Comparison of ENCODE assay signal across 18 cellular contexts in genomic region chr7:111320133-111320532, GRCh38.
"Had no signal": no experiment of that assay in that cellular context is flagged by ENCODE, and none has a peak within 500 bp of the region (broad histone marks: within the 10 kb centered on the region; RNA-seq: fewer than 3 reads in every experiment).

No MANE protein-coding gene starts in this region.

- H3K27me3 Mint-ChIP-seq: activated CD4-positive, alpha-beta T cell treated with anti-CD3 and anti-CD28 coated beads, Interleukin-2, amount 10 ng/mL, durations not matched to agents 7 days and 5 days; central memory CD8-positive, alpha-beta T cell; memory B cell had no signal

- H3K4me3 Mint-ChIP-seq: activated CD4-positive, alpha-beta T cell treated with anti-CD3 and anti-CD28 coated beads, Interleukin-2, amount 10 ng/mL, durations not matched to agents 7 days and 5 days; activated T-helper 1 cell treated with anti-CD3 and anti-CD28 coated beads, Interleukin-12 subunit alpha, Interleukin-12 subunit beta, Interleukin-2, Interleukin-4 antibody, amounts not matched to agents 30 ng/mL and 10 ng/mL and 1 ng/mL, durations not matched to agents 14 hours and 24 hours and 36 hours; central memory CD8-positive, alpha-beta T cell; memory B cell; natural killer cell had no signal

- H3K27me3 ChIP-seq: brain microvascular endothelial cell, esophagus muscularis mucosa, hepatocyte, neutrophil, tibial nerve, uterus had no signal

- H3K27ac Mint-ChIP-seq: activated CD4-positive, alpha-beta T cell treated with anti-CD3 and anti-CD28 coated beads, Interleukin-2, amount 10 ng/mL, durations not matched to agents 7 days and 5 days; activated T-helper 1 cell treated with anti-CD3 and anti-CD28 coated beads, Interleukin-12 subunit alpha, Interleukin-12 subunit beta, Interleukin-2, Interleukin-4 antibody, amounts not matched to agents 30 ng/mL and 10 ng/mL and 1 ng/mL, durations not matched to agents 14 hours and 24 hours and 36 hours; memory B cell; natural killer cell had no signal

- H3K9me3 ChIP-seq: esophagus muscularis mucosa, left ventricle myocardium inferior, neutrophil, tibial nerve, uterus had no signal

- H3K27ac ChIP-seq: brain microvascular endothelial cell, esophagus muscularis mucosa, hepatocyte, left ventricle myocardium inferior, neutrophil, tibial nerve, uterus had no signal

- H3K4me1 ChIP-seq: esophagus muscularis mucosa, left ventricle myocardium inferior, tibial nerve, uterus had no signal

- DNase-seq: activated CD4-positive, alpha-beta T cell treated with anti-CD3 and anti-CD28 coated beads, Interleukin-2, amount 10 ng/mL, durations not matched to agents 7 days and 5 days; activated CD8-positive, alpha-beta memory T cell treated with anti-CD3 and anti-CD28 coated beads, Interleukin-2, amount 50 U/mL, for 48 hours; anterior cingulate cortex; brain microvascular endothelial cell; cortex of kidney; effector CD4-positive, alpha-beta T cell; left ventricle myocardium inferior; natural killer cell; stimulated activated naive CD4-positive, alpha-beta T cell; substantia nigra; uterus had no signal

- ATAC-seq: natural killer cell had no signal

- H3K4me3 ChIP-seq: esophagus muscularis mucosa, hepatocyte, left ventricle myocardium inferior, tibial nerve, uterus had no signal

- H3K4me1 Mint-ChIP-seq: activated CD4-positive, alpha-beta T cell treated with anti-CD3 and anti-CD28 coated beads, Interleukin-2, amount 10 ng/mL, durations not matched to agents 7 days and 5 days had no signal

- H3K9me3 Mint-ChIP-seq: activated T-helper 1 cell treated with anti-CD3 and anti-CD28 coated beads, Interleukin-12 subunit alpha, Interleukin-12 subunit beta, Interleukin-2, Interleukin-4 antibody, amounts not matched to agents 30 ng/mL and 10 ng/mL and 1 ng/mL, durations not matched to agents 14 hours and 24 hours and 36 hours; memory B cell had no signal

- H3K36me3 ChIP-seq: brain microvascular endothelial cell, esophagus muscularis mucosa, left ventricle myocardium inferior, neutrophil, tibial nerve, uterus had no signal
